10 cellular contexts compared by ENCODE assay signal in genomic region chr3:42079701-42080323, GRCh38. TPM values are rescaled to one million over a fixed set of nuclear protein-coding genes. Genes with fewer than 3 reads are reported as not detected.
DNase-seq lines count a peak whose midpoint lies in the region; ATAC-seq, FAIRE-seq and TF ChIP-seq lines count a peak whose summit lies in the region.
"Had no signal": no experiment of that assay in that cellular context is flagged by ENCODE, and none has a peak within 500 bp of the region (broad histone marks: within the 10 kb centered on the region; RNA-seq: fewer than 3 reads in every experiment).

No MANE protein-coding gene starts in this region.

- H3K27me3 ChIP-seq in HUES64 (ENCODE audit: insufficient read depth, low read length), result no peaks in the 10 kb centered on the region
- H3K27me3 ChIP-seq in mucosa of rectum (ENCODE audit: control insufficient read depth in 2 of 2, insufficient read depth in 2 of 2, low read length in 2 of 2), result no peaks in the 10 kb centered on the region

- no peak overlapping the region for H3K4me3 ChIP-seq in A549
- H3K4me3 ChIP-seq in HUES64 (ENCODE audit: low read length), result no peak overlapping the region
- peak overlapping the region in 1 of 2 donors; percentile 16 for H3K4me3 ChIP-seq in mucosa of rectum (ENCODE audit: low read length in 2 of 2)

- POLR2A ChIA-PET in A549 (lab: Yijun Ruan, JAX), result interaction anchor here (1.0 kb wide), 1 partner anchor 37 kb away, joined by 3 read pairs; no protein-coding TSS in a partner anchor

- TF ChIP-seq POLR2A in A549 (IDR thresholded peaks at IDR 0.05; ENCODE audit: low read length), result no peak

- ATAC-seq in A549, result peak; percentile 61 to 70

- no peak overlapping the region for H3K9ac ChIP-seq in HUES64 (ENCODE audit: low read depth, low read length)
- peak overlapping the region in 1 of 2 donors; percentile 25 for H3K9ac ChIP-seq in mucosa of rectum (ENCODE audit: low read depth in 1 of 2, low read length in 2 of 2)

- H3K9me3 ChIP-seq in A549, result peaks cover 17% of the 10 kb centered on the region; the same call in 1 of the 3 replicates
- H3K9me3 ChIP-seq in HUES64 (ENCODE audit: insufficient read depth, low read depth, low read length), result peaks cover 5% of the 10 kb centered on the region; the same call in 1 of the 2 replicates
- H3K9me3 ChIP-seq in mucosa of rectum (ENCODE audit: control insufficient read depth in 2 of 2, low read length in 2 of 2), result no peaks in the 10 kb centered on the region

- peak overlapping the region; percentile 79 for H3K4me2 ChIP-seq in A549

- CTCF ChIA-PET in A549 (lab: Yijun Ruan, JAX), result interaction anchor here (1.5 to 2.2 kb wide), 3 partner anchors 19 to 65 kb away, joined by 3 to 12 read pairs (median 6); no protein-coding TSS in a partner anchor

- peaks cover 31% of the 10 kb centered on the region for H3K4me1 ChIP-seq in A549
- peaks cover 14% of the 10 kb centered on the region for H3K4me1 ChIP-seq in HUES64 (ENCODE audit: insufficient read depth, low read length)
- peaks cover 23 to 37% of the 10 kb centered on the region in 2 donors for H3K4me1 ChIP-seq in mucosa of rectum (ENCODE audit: control insufficient read depth in 2 of 2, insufficient read depth in 2 of 2, low read length in 2 of 2)

- peak overlapping the region; percentile 55 to 78 for H3K27ac ChIP-seq in A549
- peak overlapping the region; percentile 11 for H3K27ac ChIP-seq in HUES64 (ENCODE audit: low read depth, low read length)
- H3K27ac ChIP-seq in caudate nucleus (ENCODE audit: low read depth, low read length), result peak overlapping the region; percentile 81
- H3K27ac ChIP-seq in mucosa of rectum (ENCODE audit: low read depth in 2 of 2, low read length in 2 of 2), result peak overlapping the region; percentile 80 to 85

- H3K36me3 ChIP-seq in HUES64 (ENCODE audit: insufficient read depth, low read length), result no peaks in the 10 kb centered on the region
- H3K36me3 ChIP-seq in mucosa of rectum (ENCODE audit: control insufficient read depth in 2 of 2, insufficient read depth in 2 of 2, low read length in 2 of 2), result no peaks in the 10 kb centered on the region

- TF ChIP-seq EP300 in A549 (IDR thresholded peaks at IDR 0.05), result no peak

- peak in 1 of 2 experiments; percentile 31 for DNase-seq in A549 (ENCODE audit: low read depth in 1 of 2, low spot score in 1 of 2)
- DNase-seq in caudate nucleus (lab: John Stamatoyannopoulos, UW), result no peak
- DNase-seq in NCI-H446 (lab: John Stamatoyannopoulos, UW), result no peak
- DNase-seq in NCI-H446 treated with DMSO at 0.1 percent for 48 hours (lab: John Stamatoyannopoulos, UW), result no peak
- DNase-seq in NOMO-1 treated with dmso at 0.1 percent for 144 hours (lab: John Stamatoyannopoulos, UW; ENCODE audit: unreplicated experiment), result no peak
- DNase-seq in AG08395 (ENCODE audit: low spot score), result no peak
- DNase-seq: DND-41, NCI-H526 had no signal

- no peak for TF ChIP-seq CTCF in A549 (IDR thresholded peaks at IDR 0.05)

- TF ChIP-seq RAD21 in A549 (conservative IDR thresholded peaks at IDR 0.05 in 1 of 2, IDR thresholded peaks at IDR 0.05 in 1 of 2), result no peak

- no peak for FAIRE-seq in A549 (lab: Jason Lieb, UNC)

- WGBS in A549 (ENCODE audit: missing lambda C conversion rate), result 43% methylated on average over 13 of the region's 13 CpGs
- WGBS in HUES64, result 87% methylated on average over 13 of the region's 13 CpGs

TF ChIP-seq in A549, 52 proteins besides CTCF, POLR2A, EP300 and RAD21:
- TF ChIP-seq CEBPB (IDR thresholded peaks at IDR 0.05), result peak; percentile 49 to 51; a peak in 2 of 4 replicates
- TF ChIP-seq EHF (CRISPR knock-in tag; IDR thresholded peaks at IDR 0.05), result no peak

RNA-seq across cellular contexts. Expression of gene TRAK1, which starts 11.3 kb away (rescaled TPM):
- polyA plus RNA-seq in A549 (2011; rRNA removed), result 22.3 and 24.5 TPM in 2 replicates
- 10.9 and 11.9 TPM in 2 replicates for polyA plus RNA-seq in A549 (2012; cell fraction: cytosol; rRNA removed)
- 14.7 and 15.0 TPM in 2 replicates for polyA plus RNA-seq in A549 (2012; cell fraction: nucleus; rRNA removed)
- 10.3 to 12.9 TPM (median 12.2 TPM) in 3 replicates for polyA plus RNA-seq in A549 (2017; fragmentation: RNase III; extraction: RNeasy Plus Mini Kit Qiagen cat#74134 plus additional on column Dnase treatment)
- polyA minus RNA-seq in A549 (2011; rRNA and poly(A)+ RNA removed), result 31.7 and 35.0 TPM in 2 replicates
- 21.1 TPM for polyA plus RNA-seq in HUES64 (2013, experiment 1 of 2)
- 28.0 TPM for polyA plus RNA-seq in HUES64 (2013, experiment 2 of 2)

Comparison
In these comparisons a context has a peak if more than half of its experiments do, and no peak if none do; other contexts are left out.
1. H3K27ac ChIP-seq: peak in every context shown above with its lines; median percentile 82 in mucosa of rectum; 81 in caudate nucleus; 66 in A549; 11 in HUES64.